19 cellular contexts compared by ENCODE assay signal in the genomic region with DNA sequence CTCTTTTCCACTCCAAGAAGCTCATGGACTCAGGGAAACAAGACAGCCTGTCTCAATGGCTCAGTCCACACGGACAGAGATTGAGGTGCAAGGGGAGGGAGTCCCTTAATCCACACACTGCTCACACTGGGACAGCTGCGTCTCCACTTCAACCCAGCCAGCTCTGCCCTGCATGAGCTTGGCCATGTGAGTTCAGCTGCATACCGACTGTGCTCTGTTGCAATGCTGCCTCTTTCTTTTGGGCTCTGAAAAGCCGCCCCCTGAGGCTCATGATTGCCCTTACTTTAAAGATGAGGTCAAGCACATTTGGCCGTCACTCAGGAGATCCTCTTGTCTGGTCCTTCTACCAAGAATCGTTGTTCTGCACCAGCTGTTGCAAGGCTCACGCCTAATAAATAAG.
"Had no signal": no experiment of that assay in that cellular context is flagged by ENCODE, and none has a peak within 500 bp of the region (broad histone marks: within the 10 kb centered on the region; RNA-seq: fewer than 3 reads in every experiment).

No MANE protein-coding gene starts in this region.

- H3K27ac ChIP-seq: epithelial cell of prostate, esophagus muscularis mucosa, gastrocnemius medialis, left ventricle myocardium inferior, lower lobe of right lung, pancreas, prostate gland, sigmoid colon had no signal

- H3K36me3 Mint-ChIP-seq: immature natural killer cell, memory B cell, natural killer cell had no signal

- H3K9me3 ChIP-seq: gastrocnemius medialis, lower lobe of right lung, pancreas, prostate gland had no signal

- H3K4me3 ChIP-seq: esophagus muscularis mucosa, gastrocnemius medialis, left ventricle myocardium inferior, lower lobe of right lung, pancreas, prostate gland, sigmoid colon had no signal

- H3K4me1 Mint-ChIP-seq: immature natural killer cell, memory B cell, mesothelial cell of epicardium, natural killer cell, neural crest cell had no signal

- H3K4me1 ChIP-seq: gastrocnemius medialis, left ventricle myocardium inferior, lower lobe of right lung, pancreas, prostate gland had no signal

- H3K27me3 ChIP-seq: pancreas had no signal

- ATAC-seq: effector memory CD8-positive, alpha-beta T cell; gastrocnemius medialis; left cardiac atrium; lower lobe of right lung; natural killer cell; pancreas had no signal

- H3K9me3 Mint-ChIP-seq: dendritic cell treated with granulocyte-macrophage colony-stimulating factor and Interleukin-4, amounts not matched to agents 40 ng/mL and 50 ng/mL, for 4 days; effector memory CD8-positive, alpha-beta T cell; immature natural killer cell; mesothelial cell of epicardium; natural killer cell; neural crest cell had no signal

- H3K36me3 ChIP-seq: esophagus muscularis mucosa, gastrocnemius medialis, left ventricle myocardium inferior, lower lobe of right lung, pancreas, prostate gland, sigmoid colon had no signal

- H3K27ac Mint-ChIP-seq: dendritic cell treated with granulocyte-macrophage colony-stimulating factor and Interleukin-4, amounts not matched to agents 40 ng/mL and 50 ng/mL, for 4 days; effector memory CD8-positive, alpha-beta T cell; immature natural killer cell; memory B cell; mesothelial cell of epicardium; natural killer cell had no signal

- H3K4me3 Mint-ChIP-seq: dendritic cell treated with granulocyte-macrophage colony-stimulating factor and Interleukin-4, amounts not matched to agents 40 ng/mL and 50 ng/mL, for 4 days; effector memory CD8-positive, alpha-beta T cell; immature natural killer cell; memory B cell; mesothelial cell of epicardium; natural killer cell; neural crest cell had no signal

- DNase-seq: effector memory CD8-positive, alpha-beta T cell; gastrocnemius medialis; immature natural killer cell; left cardiac atrium; left ventricle myocardium inferior; lower lobe of right lung; natural killer cell; sigmoid colon; small intestine; stimulated activated CD4-positive, alpha-beta T cell treated with anti-CD3 and anti-CD28 coated beads, Interleukin-2, amount 100 ng/mL, for 48 hours; stimulated activated naive CD4-positive, alpha-beta T cell treated with Interleukin-2 at 50 U/mL for 16 hours had no signal
